ENCODE assay signal across 3 cellular contexts in genomic region chr14:34985740-34986139, GRCh38.
TF ChIP-seq lines count a peak whose summit lies in the region.

No MANE protein-coding gene starts in this region.

TF ChIP-seq in SK-N-SH, 30 proteins besides CTCF, POLR2A, EP300 and RAD21 (continues in another document):
- TF ChIP-seq, protein P1, sequence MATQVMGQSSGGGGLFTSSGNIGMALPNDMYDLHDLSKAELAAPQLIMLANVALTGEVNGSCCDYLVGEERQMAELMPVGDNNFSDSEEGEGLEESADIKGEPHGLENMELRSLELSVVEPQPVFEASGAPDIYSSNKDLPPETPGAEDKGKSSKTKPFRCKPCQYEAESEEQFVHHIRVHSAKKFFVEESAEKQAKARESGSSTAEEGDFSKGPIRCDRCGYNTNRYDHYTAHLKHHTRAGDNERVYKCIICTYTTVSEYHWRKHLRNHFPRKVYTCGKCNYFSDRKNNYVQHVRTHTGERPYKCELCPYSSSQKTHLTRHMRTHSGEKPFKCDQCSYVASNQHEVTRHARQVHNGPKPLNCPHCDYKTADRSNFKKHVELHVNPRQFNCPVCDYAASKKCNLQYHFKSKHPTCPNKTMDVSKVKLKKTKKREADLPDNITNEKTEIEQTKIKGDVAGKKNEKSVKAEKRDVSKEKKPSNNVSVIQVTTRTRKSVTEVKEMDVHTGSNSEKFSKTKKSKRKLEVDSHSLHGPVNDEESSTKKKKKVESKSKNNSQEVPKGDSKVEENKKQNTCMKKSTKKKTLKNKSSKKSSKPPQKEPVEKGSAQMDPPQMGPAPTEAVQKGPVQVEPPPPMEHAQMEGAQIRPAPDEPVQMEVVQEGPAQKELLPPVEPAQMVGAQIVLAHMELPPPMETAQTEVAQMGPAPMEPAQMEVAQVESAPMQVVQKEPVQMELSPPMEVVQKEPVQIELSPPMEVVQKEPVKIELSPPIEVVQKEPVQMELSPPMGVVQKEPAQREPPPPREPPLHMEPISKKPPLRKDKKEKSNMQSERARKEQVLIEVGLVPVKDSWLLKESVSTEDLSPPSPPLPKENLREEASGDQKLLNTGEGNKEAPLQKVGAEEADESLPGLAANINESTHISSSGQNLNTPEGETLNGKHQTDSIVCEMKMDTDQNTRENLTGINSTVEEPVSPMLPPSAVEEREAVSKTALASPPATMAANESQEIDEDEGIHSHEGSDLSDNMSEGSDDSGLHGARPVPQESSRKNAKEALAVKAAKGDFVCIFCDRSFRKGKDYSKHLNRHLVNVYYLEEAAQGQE (IDR thresholded peaks at IDR 0.05; ENCODE audit: low read depth, low read length), result no peak
- TF ChIP-seq GABPA (IDR thresholded peaks at IDR 0.05; ENCODE audit: low read depth), result no peak
- no peak for TF ChIP-seq CHD2 (IDR thresholded peaks at IDR 0.05; ENCODE audit: low read length, partially characterized antibody)
- TF ChIP-seq RCOR1 (IDR thresholded peaks at IDR 0.05; ENCODE audit: low read length), result no peak
- TF ChIP-seq, protein P2, sequence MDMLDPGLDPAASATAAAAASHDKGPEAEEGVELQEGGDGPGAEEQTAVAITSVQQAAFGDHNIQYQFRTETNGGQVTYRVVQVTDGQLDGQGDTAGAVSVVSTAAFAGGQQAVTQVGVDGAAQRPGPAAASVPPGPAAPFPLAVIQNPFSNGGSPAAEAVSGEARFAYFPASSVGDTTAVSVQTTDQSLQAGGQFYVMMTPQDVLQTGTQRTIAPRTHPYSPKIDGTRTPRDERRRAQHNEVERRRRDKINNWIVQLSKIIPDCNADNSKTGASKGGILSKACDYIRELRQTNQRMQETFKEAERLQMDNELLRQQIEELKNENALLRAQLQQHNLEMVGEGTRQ (IDR thresholded peaks at IDR 0.05; ENCODE audit: borderline replicate concordance, low read depth, low read length), result no peak
- no peak for TF ChIP-seq JUND (IDR thresholded peaks at IDR 0.05)
- no peak for TF ChIP-seq FOXJ3 (CRISPR knock-in tag; IDR thresholded peaks at IDR 0.05)
- no peak for TF ChIP-seq TAF1 (IDR thresholded peaks at IDR 0.05; ENCODE audit: borderline replicate concordance, low read depth, low read length)
- no peak for TF ChIP-seq ELF1 (IDR thresholded peaks at IDR 0.05)
- no peak for TF ChIP-seq PBX3 (IDR thresholded peaks at IDR 0.05)
- TF ChIP-seq YY1 (IDR thresholded peaks at IDR 0.05; ENCODE audit: low read depth), result no peak
- no peak for TF ChIP-seq RXRA (IDR thresholded peaks at IDR 0.05; ENCODE audit: borderline replicate concordance, low read depth)
- no peak for TF ChIP-seq FOXM1 (IDR thresholded peaks at IDR 0.05; ENCODE audit: low read depth)
- TF ChIP-seq, protein P3, sequence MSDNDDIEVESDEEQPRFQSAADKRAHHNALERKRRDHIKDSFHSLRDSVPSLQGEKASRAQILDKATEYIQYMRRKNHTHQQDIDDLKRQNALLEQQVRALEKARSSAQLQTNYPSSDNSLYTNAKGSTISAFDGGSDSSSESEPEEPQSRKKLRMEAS (IDR thresholded peaks at IDR 0.05; ENCODE audit: low read depth), result no peak

TF ChIP-seq in SK-N-SH treated with all-trans-retinoic acid at 6 μM for 48 hours, 23 proteins besides CTCF, POLR2A, EP300 and RAD21:
- TF ChIP-seq, protein P4, sequence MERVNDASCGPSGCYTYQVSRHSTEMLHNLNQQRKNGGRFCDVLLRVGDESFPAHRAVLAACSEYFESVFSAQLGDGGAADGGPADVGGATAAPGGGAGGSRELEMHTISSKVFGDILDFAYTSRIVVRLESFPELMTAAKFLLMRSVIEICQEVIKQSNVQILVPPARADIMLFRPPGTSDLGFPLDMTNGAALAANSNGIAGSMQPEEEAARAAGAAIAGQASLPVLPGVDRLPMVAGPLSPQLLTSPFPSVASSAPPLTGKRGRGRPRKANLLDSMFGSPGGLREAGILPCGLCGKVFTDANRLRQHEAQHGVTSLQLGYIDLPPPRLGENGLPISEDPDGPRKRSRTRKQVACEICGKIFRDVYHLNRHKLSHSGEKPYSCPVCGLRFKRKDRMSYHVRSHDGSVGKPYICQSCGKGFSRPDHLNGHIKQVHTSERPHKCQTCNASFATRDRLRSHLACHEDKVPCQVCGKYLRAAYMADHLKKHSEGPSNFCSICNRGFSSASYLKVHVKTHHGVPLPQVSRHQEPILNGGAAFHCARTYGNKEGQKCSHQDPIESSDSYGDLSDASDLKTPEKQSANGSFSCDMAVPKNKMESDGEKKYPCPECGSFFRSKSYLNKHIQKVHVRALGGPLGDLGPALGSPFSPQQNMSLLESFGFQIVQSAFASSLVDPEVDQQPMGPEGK (CRISPR knock-in tag; IDR thresholded peaks at IDR 0.05; ENCODE audit: borderline replicate concordance), result no peak
- no peak for TF ChIP-seq TOX (CRISPR knock-in tag; IDR thresholded peaks at IDR 0.05; ENCODE audit: borderline replicate concordance)

TF ChIP-seq in neural cell, 6 proteins besides CTCF, POLR2A, EP300 and RAD21:
- no peak for TF ChIP-seq MXI1 (conservative IDR thresholded peaks at IDR 0.05; ENCODE audit: poor library complexity, severe bottlenecking)
- TF ChIP-seq POLR2AphosphoS5 (IDR thresholded peaks at IDR 0.05), result no peak
- no peak for TF ChIP-seq SMC3 (conservative IDR thresholded peaks at IDR 0.05; ENCODE audit: poor library complexity)
- TF ChIP-seq, protein P1 (IDR thresholded peaks at IDR 0.05; ENCODE audit: borderline replicate concordance), result no peak
- TF ChIP-seq TAF1 (IDR thresholded peaks at IDR 0.05; ENCODE audit: low read depth), result no peak
- no peak for TF ChIP-seq EZH2 (IDR thresholded peaks at IDR 0.05; ENCODE audit: borderline replicate concordance, insufficient read depth, low read length, poor library complexity, severe bottlenecking)
TF ChIP-seq in neural cell: peak in this region for 0.
